ENCODE assay signal across 21 cellular contexts in the genomic region with DNA sequence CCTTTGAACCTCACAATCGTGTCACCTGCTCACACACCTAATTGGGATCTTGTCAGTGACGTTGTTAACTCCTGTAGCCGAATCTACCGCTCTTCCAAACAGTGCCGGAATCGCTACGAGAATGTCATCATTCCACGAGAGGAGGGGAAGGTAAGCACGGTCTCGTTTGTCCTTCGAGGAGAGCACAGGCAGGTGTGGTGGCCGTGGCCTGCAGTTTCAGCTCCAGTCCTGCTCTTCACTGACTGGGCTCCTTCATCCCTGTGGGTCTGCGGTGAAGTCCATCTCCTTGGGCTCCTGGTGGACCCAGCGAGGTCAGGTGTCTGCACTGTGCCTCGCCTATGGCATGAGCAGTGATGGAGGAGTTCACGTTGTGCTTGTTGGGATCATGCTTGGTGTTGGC.
A peak's percentile ranks its signal among the peaks of the same experiment; 100 is the strongest.
DNase-seq lines count a peak whose midpoint lies in the region; ATAC-seq and TF ChIP-seq lines count a peak whose summit lies in the region.
"Had no signal": no experiment of that assay in that cellular context is flagged by ENCODE, and none has a peak within 500 bp of the region (broad histone marks: within the 10 kb centered on the region; RNA-seq: fewer than 3 reads in every experiment).

No MANE protein-coding gene starts in this region.

- H3K27ac ChIP-seq in mesodermal cell (ENCODE audit: low read depth, low read length, severe bottlenecking) (peak overlapping the region; percentile 81), spleen (no peak overlapping the region)
- H3K27ac ChIP-seq: KMS-11 had no signal

- intact Hi-C loops in cardiac septum (cut with DNase I) = no loop called here
- intact Hi-C loops in left ventricle myocardium superior (cut with micrococcal nuclease) = no loop called here
- intact Hi-C loops in spleen (cut with DNase I; ENCODE audit: low total_unique reads) = no loop called here

- no peak overlapping the region for H3K4me3 ChIP-seq in mesodermal cell (ENCODE audit: extremely low read depth, insufficient read depth, low read length, poor library complexity, severe bottlenecking)
- H3K4me3 ChIP-seq in spleen = no peak overlapping the region
- H3K4me3 ChIP-seq: HAP-1, SJSA1 had no signal

- TF ChIP-seq POLR2A in spleen (IDR thresholded peaks at IDR 0.05) = no peak

- no peak for ATAC-seq in left ventricle myocardium superior
- ATAC-seq in HG03460 (IDR thresholded peaks at IDR 0.05; ENCODE audit: unreplicated experiment) = no peak

- H3K9me3 ChIP-seq in mesodermal cell (ENCODE audit: control insufficient read depth, low read length) (peaks cover 3% of the 10 kb centered on the region), spleen (no peaks in the 10 kb centered on the region)
- H3K9me3 ChIP-seq: BE2C, HAP-1, SJSA1 had no signal

- TF ChIP-seq CTCF in spleen (IDR thresholded peaks at IDR 0.05 in 8 of 11, conservative IDR thresholded peaks at IDR 0.05 in 3 of 11) = no peak

- peak; percentile 61 for DNase-seq in cardiac septum (ENCODE audit: low spot score)
- DNase-seq in left ventricle myocardium superior = no peak
- peak; percentile 50 for DNase-seq in spleen
- no peak for DNase-seq in mesenteric fat pad (ENCODE audit: low spot score)
- DNase-seq in mucosa of gallbladder (ENCODE audit: low spot score) = no peak
- DNase-seq: 8988T, ACHN, BE2C, DMS153, DND-41, MM.1S, NCI-H1694, NCI-H2029 treated with DMSO at 0.1 percent for 48 hours, NCI-H526 treated with DMSO at 0.1 percent for 48 hours, Right ventricle myocardium superior, RPMI8226 had no signal

- 92 to 96% methylated on average over 16 of the region's 16 CpGs for WGBS in mesodermal cell (ENCODE audit: insufficient coverage in 2 of 2), 2 experiments
- 93 to 97% (median 96%) methylated on average over 14 to 16 of the region's 16 CpGs for WGBS in spleen, 5 donors

- H3K36me3 ChIP-seq in mesodermal cell (ENCODE audit: control insufficient read depth, insufficient read depth, low read length) (peaks cover 75% of the 10 kb centered on the region), spleen (peaks cover 16 to 100% (median 73%) of the 10 kb centered on the region in 6 donors)

- no peaks in the 10 kb centered on the region for H3K27me3 ChIP-seq in spleen (replicated peaks in 1 of 7)
- H3K27me3 ChIP-seq: BE2C, SJSA1 had no signal

- H3K4me1 ChIP-seq in mesodermal cell (ENCODE audit: control insufficient read depth, insufficient read depth, low read length, poor library complexity, severe bottlenecking) = peaks cover 24% of the 10 kb centered on the region
- no peaks in the 10 kb centered on the region for H3K4me1 ChIP-seq in spleen
- H3K4me1 ChIP-seq: HAP-1 had no signal

Comparison
In these comparisons a context has a peak if more than half of its experiments do, and no peak if none do; other contexts are left out.
1. DNase-seq: peak in cardiac septum (single experiment) and spleen (single experiment); none in left ventricle myocardium superior (single experiment), mesenteric fat pad (single experiment) and mucosa of gallbladder (single experiment).